ENCODE assay signal across 14 cellular contexts in genomic region chr2:16058747-16059358, GRCh38.
DNase-seq lines count a peak whose midpoint lies in the region; ATAC-seq and TF ChIP-seq lines count a peak whose summit lies in the region.
"Had no signal": no experiment of that assay in that cellular context is flagged by ENCODE, and none has a peak within 500 bp of the region (broad histone marks: within the 10 kb centered on the region; RNA-seq: fewer than 3 reads in every experiment).

No MANE protein-coding gene starts in this region.

- H3K4me1 ChIP-seq in KMS-11 (ENCODE audit: low read depth, poor library complexity, severe bottlenecking): peaks cover 73% of the 10 kb centered on the region
- H3K4me1 ChIP-seq: Caco-2 had no signal

- ATAC-seq in GM19328 (IDR thresholded peaks at IDR 0.05; ENCODE audit: unreplicated experiment): no peak
- ATAC-seq: CD8-positive, alpha-beta T cell had no signal

- H3K9me3 Mint-ChIP-seq in activated CD4-positive, alpha-beta T cell treated with anti-CD3 and anti-CD28 coated beads, Interleukin-2, amount 10 ng/mL, durations not matched to agents 24 days and 14 days: peaks cover 8% of the 10 kb centered on the region

- intact Hi-C loops in activated CD4-positive, alpha-beta T cell treated with anti-CD3 and anti-CD28 coated beads, Interleukin-2, amount 10 ng/mL, durations not matched to agents 24 days and 14 days (cut with micrococcal nuclease): no loop called here

- no peak overlapping the region for H3K4me3 ChIP-seq in KMS-11 (IDR thresholded peaks at IDR 0.05; ENCODE audit: insufficient read depth, low read depth, low read length)
- H3K4me3 ChIP-seq: BLaER1 treated with 17β-estradiol and CSF1 and Interleukin-3, amounts not matched to agents 10 nM and 100 nM had no signal

- no peaks in the 10 kb centered on the region for H3K27me3 Mint-ChIP-seq in activated CD4-positive, alpha-beta T cell treated with anti-CD3 and anti-CD28 coated beads, Interleukin-2, amount 10 ng/mL, durations not matched to agents 24 days and 14 days
- H3K27me3 Mint-ChIP-seq: CD4-positive, alpha-beta T cell had no signal

- peak overlapping the region; percentile 97 for H3K27ac ChIP-seq in KMS-11
- H3K27ac ChIP-seq: C4-2B had no signal

- TF ChIP-seq CTCF in KMS-11 (conservative IDR thresholded peaks at IDR 0.05; ENCODE audit: low read depth, low read length): no peak

- no peaks in the 10 kb centered on the region for H4K20me1 ChIP-seq in KMS-11 (ENCODE audit: insufficient read depth)
- H4K20me1 ChIP-seq: BLaER1 treated with 17β-estradiol and CSF1 and Interleukin-3, amounts not matched to agents 10 nM and 100 nM had no signal

- DNase-seq in SK-N-DZ (ENCODE audit: low spot score) (peak; percentile 97), SIG-M5 (lab: John Stamatoyannopoulos, UW) (no peak)
- no peak for DNase-seq in activated CD4-positive, alpha-beta T cell treated with anti-CD3 and anti-CD28 coated beads, Interleukin-2, amount 10 ng/mL, durations not matched to agents 24 days and 14 days
- DNase-seq: 8988T; ACHN; Caco-2; Calu3; CD4-positive, alpha-beta T cell; CD8-positive, alpha-beta T cell; GF-D8 had no signal

- H3K9ac ChIP-seq in KMS-11: peak overlapping the region; percentile 68
- H3K9ac ChIP-seq: BLaER1 treated with 17β-estradiol and CSF1 and Interleukin-3, amounts not matched to agents 10 nM and 100 nM had no signal

- H3K36me3 Mint-ChIP-seq in activated CD4-positive, alpha-beta T cell treated with anti-CD3 and anti-CD28 coated beads, Interleukin-2, amount 10 ng/mL, durations not matched to agents 24 days and 14 days (ENCODE audit: low read depth): no peaks in the 10 kb centered on the region
- H3K36me3 Mint-ChIP-seq: CD8-positive, alpha-beta T cell had no signal

- H3K4me3 Mint-ChIP-seq in activated CD4-positive, alpha-beta T cell treated with anti-CD3 and anti-CD28 coated beads, Interleukin-2, amount 10 ng/mL, durations not matched to agents 24 days and 14 days: no peak overlapping the region
- H3K4me3 Mint-ChIP-seq: CD4-positive, alpha-beta T cell; CD8-positive, alpha-beta T cell had no signal

- peak overlapping the region; percentile 77 for H3K4me2 ChIP-seq in KMS-11

- no peaks in the 10 kb centered on the region for H3K36me3 ChIP-seq in KMS-11 (ENCODE audit: insufficient read depth)

- no peak overlapping the region for H2AFZ ChIP-seq in KMS-11 (ENCODE audit: low read depth)

- H3K27ac Mint-ChIP-seq in activated CD4-positive, alpha-beta T cell treated with anti-CD3 and anti-CD28 coated beads, Interleukin-2, amount 10 ng/mL, durations not matched to agents 24 days and 14 days: no peak overlapping the region
- H3K27ac Mint-ChIP-seq: CD4-positive, alpha-beta T cell; CD8-positive, alpha-beta T cell had no signal

- H3K4me1 Mint-ChIP-seq in activated CD4-positive, alpha-beta T cell treated with anti-CD3 and anti-CD28 coated beads, Interleukin-2, amount 10 ng/mL, durations not matched to agents 24 days and 14 days: no peaks in the 10 kb centered on the region

- no peaks in the 10 kb centered on the region for H3K27me3 ChIP-seq in KMS-11 (ENCODE audit: insufficient read depth, low read depth)
- H3K27me3 ChIP-seq: BLaER1 treated with 17β-estradiol and CSF1 and Interleukin-3, amounts not matched to agents 10 nM and 100 nM had no signal

- H3K79me2 ChIP-seq in KMS-11 (ENCODE audit: insufficient read depth, low read depth): no peaks in the 10 kb centered on the region
